ENCODE assay signal across 8 cellular contexts in genomic region chr7:111091623-111092370, GRCh38. TPM values are rescaled to one million over a fixed set of nuclear protein-coding genes. Genes with fewer than 3 reads are reported as not detected.
DNase-seq lines count a peak whose midpoint lies in the region; ATAC-seq, FAIRE-seq and TF ChIP-seq lines count a peak whose summit lies in the region.

No MANE protein-coding gene starts in this region.

- peak overlapping the region in 6 of 8 donors; percentile 30 to 91 (median 68) for H3K27ac Mint-ChIP-seq in CD8-positive, alpha-beta memory T cell
- peak overlapping the region; percentile 97 for H3K27ac Mint-ChIP-seq in activated naive CD8-positive, alpha-beta T cell treated with anti-CD3 and anti-CD28 coated beads, Interleukin-2, amount 10 ng/mL, durations not matched to agents 7 days and 5 days

- H3K9me3 Mint-ChIP-seq in CD8-positive, alpha-beta memory T cell: no peaks in the 10 kb centered on the region
- no peaks in the 10 kb centered on the region for H3K9me3 Mint-ChIP-seq in activated naive CD8-positive, alpha-beta T cell treated with anti-CD3 and anti-CD28 coated beads, Interleukin-2, amount 10 ng/mL, durations not matched to agents 7 days and 5 days

- CTCF ChIA-PET in CD8-positive, alpha-beta memory T cell (lab: Charles Lee): interaction anchor here (1.6 kb wide), 1 partner anchor 8 kb away, joined by 5 read pairs; no protein-coding TSS in a partner anchor

- no peak for FAIRE-seq in D721Med (lab: Jason Lieb, UNC)

- no peaks in the 10 kb centered on the region for H3K27me3 ChIP-seq in CD8-positive, alpha-beta memory T cell (ENCODE audit: insufficient read depth, low read length, poor library complexity, severe bottlenecking)

- TF ChIP-seq CTCF in D721Med (IDR thresholded peaks at IDR 0.05; ENCODE audit: insufficient read depth, missing control alignments): no peak

- POLR2A ChIA-PET in CD8-positive, alpha-beta memory T cell (lab: Charles Lee): interaction anchor here (0.6 to 1.1 kb wide), 4 partner anchors 17 to 488 kb away, joined by 3 to 5 read pairs (median 4); no protein-coding TSS in a partner anchor
- POLR2A ChIA-PET in activated naive CD8-positive, alpha-beta T cell treated with anti-CD3 and anti-CD28 coated beads, Interleukin-2, amount 10 ng/mL, durations not matched to agents 7 days and 5 days (lab: Charles Lee): interaction anchor here (0.7 to 10.0 kb wide), 11 partner anchors 7 to 144 kb away, joined by 3 to 150 read pairs (median 7); no protein-coding TSS in a partner anchor

- peak overlapping the region; percentile 54 to 92 (median 77) for H3K4me3 Mint-ChIP-seq in CD8-positive, alpha-beta memory T cell
- peak overlapping the region; percentile 99 for H3K4me3 Mint-ChIP-seq in activated naive CD8-positive, alpha-beta T cell treated with anti-CD3 and anti-CD28 coated beads, Interleukin-2, amount 10 ng/mL, durations not matched to agents 7 days and 5 days

- H3K27ac ChIP-seq in CD8-positive, alpha-beta memory T cell (ENCODE audit: low read depth, low read length): no peak overlapping the region

- H3K4me1 ChIP-seq in CD8-positive, alpha-beta memory T cell (ENCODE audit: insufficient read depth, low read length): peaks cover 22% of the 10 kb centered on the region

- no peaks in the 10 kb centered on the region for H3K36me3 ChIP-seq in CD8-positive, alpha-beta memory T cell (ENCODE audit: insufficient read depth, low read length)

- H3K27me3 Mint-ChIP-seq in CD8-positive, alpha-beta memory T cell: peaks cover 0 to 1% of the 10 kb centered on the region in 2 donors
- H3K27me3 Mint-ChIP-seq in activated naive CD8-positive, alpha-beta T cell treated with anti-CD3 and anti-CD28 coated beads, Interleukin-2, amount 10 ng/mL, durations not matched to agents 7 days and 5 days: no peaks in the 10 kb centered on the region

- no peaks in the 10 kb centered on the region for H3K9me3 ChIP-seq in CD8-positive, alpha-beta memory T cell (ENCODE audit: low read length)

- peak overlapping the region; percentile 16 for H3K4me3 ChIP-seq in CD8-positive, alpha-beta memory T cell (ENCODE audit: low read length)

- peaks cover 18 to 55% (median 43%) of the 10 kb centered on the region in 3 donors for H3K4me1 Mint-ChIP-seq in CD8-positive, alpha-beta memory T cell
- H3K4me1 Mint-ChIP-seq in activated naive CD8-positive, alpha-beta T cell treated with anti-CD3 and anti-CD28 coated beads, Interleukin-2, amount 10 ng/mL, durations not matched to agents 7 days and 5 days: peaks cover 41% of the 10 kb centered on the region

- DNase-seq in CD8-positive, alpha-beta memory T cell: no peak
- DNase-seq in activated naive CD8-positive, alpha-beta T cell treated with anti-CD3 and anti-CD28 coated beads, Interleukin-2, amount 10 ng/mL, durations not matched to agents 7 days and 5 days: no peak
- DNase-seq in midbrain (lab: John Stamatoyannopoulos, UW): peak; percentile 39
- no peak for DNase-seq in GF-D8 (lab: John Stamatoyannopoulos, UW)
- DNase-seq in D721Med (ENCODE audit: insufficient read length, low spot score): no peak
- DNase-seq in SW480 (ENCODE audit: low spot score): no peak

- H3K36me3 Mint-ChIP-seq in CD8-positive, alpha-beta memory T cell: peaks cover 0 to 33% (median 0%) of the 10 kb centered on the region in 3 donors
- peaks cover 52% of the 10 kb centered on the region for H3K36me3 Mint-ChIP-seq in activated naive CD8-positive, alpha-beta T cell treated with anti-CD3 and anti-CD28 coated beads, Interleukin-2, amount 10 ng/mL, durations not matched to agents 7 days and 5 days

- ATAC-seq in HG03442 (IDR thresholded peaks at IDR 0.05; ENCODE audit: unreplicated experiment) (peak; percentile 25), GM21390 (IDR thresholded peaks at IDR 0.05; ENCODE audit: unreplicated experiment) (no peak)
- no peak for ATAC-seq in activated naive CD8-positive, alpha-beta T cell treated with anti-CD3 and anti-CD28 coated beads, Interleukin-2, amount 10 ng/mL, durations not matched to agents 7 days and 5 days (ENCODE audit: low read depth)

RNA-seq across cellular contexts. Expression of gene LRRN3, which starts 0.9 kb away (rescaled TPM):
- total RNA-seq in CD8-positive, alpha-beta memory T cell: 100 to 1,000 TPM in 1 of 2 experiments, 10 to 100 TPM in 1; 91.4 to 101 TPM
- polyA plus RNA-seq in CD8-positive, alpha-beta memory T cell: 18.8 TPM
- 100 to 1,000 TPM; 187 to 193 TPM for total RNA-seq in activated naive CD8-positive, alpha-beta T cell treated with anti-CD3 and anti-CD28 coated beads, Interleukin-2, amount 10 ng/mL, durations not matched to agents 7 days and 5 days
